ENCODE assay signal across 8 cellular contexts in the genomic region with DNA sequence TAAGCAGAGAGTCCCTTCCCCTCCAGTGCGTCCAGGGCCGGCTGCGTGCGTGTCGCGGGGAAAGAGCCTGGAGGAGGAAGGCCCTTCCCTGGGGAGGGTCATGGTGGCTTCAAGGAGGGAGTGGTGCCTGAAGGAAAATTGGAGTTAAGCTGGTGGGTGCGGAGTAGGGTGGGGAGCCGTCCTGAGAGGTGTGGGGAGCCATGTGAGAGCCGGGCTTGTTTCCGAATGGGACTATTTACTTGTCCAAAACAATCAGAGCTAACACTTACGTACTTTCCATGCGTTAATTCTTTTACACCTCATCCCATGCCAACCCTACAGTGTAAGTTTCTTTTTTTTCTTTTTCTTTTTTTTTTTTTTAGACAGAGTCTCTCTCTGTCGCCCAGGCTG. TPM values are rescaled to one million over a fixed set of nuclear protein-coding genes. Genes with fewer than 3 reads are reported as not detected.
A peak's percentile ranks its signal among the peaks of the same experiment; 100 is the strongest.
DNase-seq lines count a peak whose midpoint lies in the region; ATAC-seq, FAIRE-seq and TF ChIP-seq lines count a peak whose summit lies in the region.

No MANE protein-coding gene starts in this region.

- H3K4me1 Mint-ChIP-seq in brain, result peaks cover 36% of the 10 kb centered on the region

- H3K27ac ChIP-seq in lower lobe of right lung (peak overlapping the region; percentile 85), upper lobe of right lung (peak overlapping the region; percentile 88)

- H3K27me3 ChIP-seq in lower lobe of right lung (ENCODE audit: low read depth) (no peaks in the 10 kb centered on the region), upper lobe of right lung (no peaks in the 10 kb centered on the region)

- H3K9me3 Mint-ChIP-seq in brain, result no peaks in the 10 kb centered on the region

- H3K9me3 ChIP-seq in lower lobe of right lung, result no peaks in the 10 kb centered on the region
- H3K9me3 ChIP-seq in upper lobe of right lung, result no peaks in the 10 kb centered on the region

- peaks cover 30% of the 10 kb centered on the region for H3K36me3 Mint-ChIP-seq in brain

- H3K36me3 ChIP-seq in lower lobe of right lung, result peaks cover 35% of the 10 kb centered on the region
- peaks cover 27% of the 10 kb centered on the region for H3K36me3 ChIP-seq in upper lobe of right lung

- DNase-seq in activated T-cell treated with anti-CD3 and anti-CD28 coated beads for 1 hour (ENCODE audit: low read depth), result peak; percentile 11
- no peak for DNase-seq in activated T-cell treated with anti-CD3 and anti-CD28 coated beads, Interleukin-2, amount 50 U/mL, for 48 hours
- DNase-seq in Jurkat, Clone E6-1 (ENCODE audit: low read depth, low spot score), result no peak
- DNase-seq in lower lobe of right lung, result no peak
- DNase-seq in upper lobe of right lung, result no peak
- no peak for DNase-seq in D721Med (ENCODE audit: insufficient read length, low spot score)

- FAIRE-seq in D721Med (lab: Jason Lieb, UNC), result no peak

- intact Hi-C loops in lower lobe of right lung (cut with DNase I), result no loop called here
- intact Hi-C loops in upper lobe of right lung (cut with DNase I), result no loop called here

- peak overlapping the region; percentile 99 for H3K4me3 ChIP-seq in Jurkat, Clone E6-1 (ENCODE audit: low read length)
- peak overlapping the region; percentile 97 for H3K4me3 ChIP-seq in lower lobe of right lung
- peak overlapping the region; percentile 98 for H3K4me3 ChIP-seq in upper lobe of right lung

- H3K27me3 Mint-ChIP-seq in brain, result peaks cover 10% of the 10 kb centered on the region

- H3K27ac Mint-ChIP-seq in brain, result peak overlapping the region; percentile 96 to 98 (median 97)

- peaks cover 25% of the 10 kb centered on the region for H3K4me1 ChIP-seq in lower lobe of right lung
- peaks cover 26% of the 10 kb centered on the region for H3K4me1 ChIP-seq in upper lobe of right lung

- peak; percentile 66 to 78 for ATAC-seq in lower lobe of right lung
- peak; percentile 57 for ATAC-seq in upper lobe of right lung
- no peak for ATAC-seq in GM18520 (IDR thresholded peaks at IDR 0.05; ENCODE audit: unreplicated experiment)

- peak overlapping the region; percentile 98 to 100 (median 99) for H3K4me3 Mint-ChIP-seq in brain

- TF ChIP-seq CTCF in brain (conservative IDR thresholded peaks at IDR 0.05), result no peak
- TF ChIP-seq CTCF in lower lobe of right lung (IDR thresholded peaks at IDR 0.05), result no peak
- TF ChIP-seq CTCF in upper lobe of right lung (IDR thresholded peaks at IDR 0.05), result no peak
- no peak for TF ChIP-seq CTCF in D721Med (IDR thresholded peaks at IDR 0.05; ENCODE audit: insufficient read depth, missing control alignments)

RNA-seq across cellular contexts. Expression of a gene that starts 0.8 kb away (rescaled TPM):
- 23.1 TPM for polyA plus RNA-seq in Jurkat, Clone E6-1 (2012; ENCODE audit: insufficient read depth, insufficient read length)
- 12.2 TPM for polyA plus RNA-seq in brain (ENCODE audit: insufficient read depth, low read depth, low replicate concordance)
- 18.8 TPM for total RNA-seq in lower lobe of right lung
- 20.3 TPM for total RNA-seq in upper lobe of right lung

RNA-seq across cellular contexts. Expression of a gene that starts 0.8 kb away (rescaled TPM):
- polyA plus RNA-seq in Jurkat, Clone E6-1 (2012; ENCODE audit: insufficient read depth, insufficient read length), result 165 TPM
- 108 TPM for polyA plus RNA-seq in brain (ENCODE audit: insufficient read depth, low read depth, low replicate concordance)
- total RNA-seq in lower lobe of right lung, result 32.9 TPM
- 36.3 TPM for total RNA-seq in upper lobe of right lung
